Comparison of ENCODE assay signal across 1 cellular context in genomic region chr16:88722784-88723506, GRCh38.
A peak's percentile ranks its signal among the peaks of the same experiment; 100 is the strongest.
TF ChIP-seq lines count a peak whose summit lies in the region.

No MANE protein-coding gene starts in this region.

TF ChIP-seq in HepG2, 621 proteins besides CTCF, POLR2A, EP300 and RAD21:
- TF ChIP-seq AGO2 (optimal IDR thresholded peaks at IDR 0.05; ENCODE audit: low read depth, low read length) (peak; percentile 36), SRSF1 (optimal IDR thresholded peaks at IDR 0.05; ENCODE audit: low read depth, low read length) (no peak)
